In genomic region chr14:67666733-67667132, GRCh38 we compare ENCODE assay signal across 17 cellular contexts. TPM values are rescaled to one million over a fixed set of nuclear protein-coding genes. Genes with fewer than 3 reads are reported as not detected.
DNase-seq lines count a peak whose midpoint lies in the region; ATAC-seq and TF ChIP-seq lines count a peak whose summit lies in the region.
"Had no signal": no experiment of that assay in that cellular context is flagged by ENCODE, and none has a peak within 500 bp of the region (broad histone marks: within the 10 kb centered on the region; RNA-seq: fewer than 3 reads in every experiment).

No MANE protein-coding gene starts in this region.

- H3K4me1 Mint-ChIP-seq in CD14-positive monocyte, result peaks cover 33% of the 10 kb centered on the region
- peaks cover 51% of the 10 kb centered on the region for H3K4me1 Mint-ChIP-seq in activated CD8-positive, alpha-beta T cell treated with anti-CD3 and anti-CD28 coated beads for 36 hours (ENCODE audit: low read depth)
- H3K4me1 Mint-ChIP-seq in naive B cell, result peaks cover 42 to 78% (median 64%) of the 10 kb centered on the region in 3 donors

- CTCF ChIA-PET in activated CD8-positive, alpha-beta T cell treated with anti-CD3 and anti-CD28 coated beads for 36 hours (lab: Charles Lee), result interaction anchor here (0.6 to 6.6 kb wide), 29 partner anchors 11 to 254 kb away, joined by 3 to 79 read pairs (median 5); partner anchors contain the start of genes ARG2, PIGH, PLEK2 and RDH12

- H3F3A ChIP-seq in DOHH2 (ENCODE audit: control insufficient read depth, insufficient read depth) (peaks cover 3% of the 10 kb centered on the region), MM.1S (ENCODE audit: insufficient read depth, low read length) (no peaks in the 10 kb centered on the region)

- H3K36me3 Mint-ChIP-seq in CD14-positive monocyte (peaks cover 14 to 31% of the 10 kb centered on the region in 2 donors), naive B cell (no peaks in the 10 kb centered on the region)
- peaks cover 2% of the 10 kb centered on the region for H3K36me3 Mint-ChIP-seq in activated CD8-positive, alpha-beta T cell treated with anti-CD3 and anti-CD28 coated beads for 36 hours (ENCODE audit: low read depth)

- H3K9me3 ChIP-seq in DOHH2 (ENCODE audit: control insufficient read depth, insufficient read depth, low read length) (no peaks in the 10 kb centered on the region), uterus (no peaks in the 10 kb centered on the region), MM.1S (replicated peaks; ENCODE audit: insufficient read depth, low read length) (no peaks in the 10 kb centered on the region)
- H3K9me3 ChIP-seq: Caco-2, heart right ventricle, Peyer's patch, sigmoid colon had no signal

- intact Hi-C loops in CD14-positive monocyte (cut with micrococcal nuclease), result loop anchor here in 1 of 2 donors (5.0 kb wide), 4 partner anchors 36 to 239 kb away; partner anchors contain the start of genes ARG2 and RDH12
- intact Hi-C loops in activated CD8-positive, alpha-beta T cell treated with anti-CD3 and anti-CD28 coated beads for 36 hours (cut with micrococcal nuclease), result loop anchor here (2.0 to 10.0 kb wide), 3 partner anchors 48 to 242 kb away; partner anchors contain the start of gene ARG2
- intact Hi-C loops in uterus (cut with DNase I; ENCODE audit: low total_unique reads), result loop anchor here (10.0 kb wide), 1 partner anchor 82 kb away; no protein-coding TSS in a partner anchor

- H2AFZ ChIP-seq in MM.1S (ENCODE audit: low read length), result no peak overlapping the region

- H3K4me2 ChIP-seq in DOHH2 (ENCODE audit: low read length), result peak overlapping the region; percentile 12; the same call in 1 of the 2 replicates
- no peak overlapping the region for H3K4me2 ChIP-seq in MM.1S (ENCODE audit: low read depth, low read length)

- H3K4me3 Mint-ChIP-seq in CD14-positive monocyte (no peak overlapping the region), naive B cell (peak overlapping the region in 4 of 8 donors; percentile 29 to 67 (median 31))
- no peak overlapping the region for H3K4me3 Mint-ChIP-seq in activated CD8-positive, alpha-beta T cell treated with anti-CD3 and anti-CD28 coated beads for 36 hours

- H3K4me1 ChIP-seq in DOHH2 (ENCODE audit: control insufficient read depth, low read length), result peaks cover 26% of the 10 kb centered on the region
- H3K4me1 ChIP-seq in uterus, result no peaks in the 10 kb centered on the region
- no peaks in the 10 kb centered on the region for H3K4me1 ChIP-seq in MM.1S (ENCODE audit: low read length)
- H3K4me1 ChIP-seq: Caco-2 had no signal

- H4K20me1 ChIP-seq in DOHH2 (ENCODE audit: control insufficient read depth, insufficient read depth, low read depth, low read length), result peaks cover 6% of the 10 kb centered on the region
- H4K20me1 ChIP-seq in MM.1S (ENCODE audit: insufficient read depth, low read length), result no peaks in the 10 kb centered on the region

- ATAC-seq in activated CD8-positive, alpha-beta T cell treated with anti-CD3 and anti-CD28 coated beads for 36 hours, result no peak
- peak; percentile 66 to 67 for ATAC-seq in naive B cell (ENCODE audit: low read depth in 2 of 2)

- H3K4me3 ChIP-seq in DOHH2 (ENCODE audit: low read length) (no peak overlapping the region), uterus (no peak overlapping the region), MM.1S (ENCODE audit: low read length) (no peak overlapping the region)
- H3K4me3 ChIP-seq: heart right ventricle, Peyer's patch, sigmoid colon had no signal

- DNase-seq in CD14-positive monocyte (ENCODE audit: low spot score), result no peak
- no peak for DNase-seq in activated CD8-positive, alpha-beta T cell treated with anti-CD3 and anti-CD28 coated beads for 36 hours
- DNase-seq in naive B cell, result peak; percentile 24
- DNase-seq in AG08396 (ENCODE audit: low spot score), result no peak
- no peak for DNase-seq in uterus
- DNase-seq in NCI-H226, result no peak
- DNase-seq in MM.1S, result no peak
- DNase-seq: activated naive CD4-positive, alpha-beta T cell treated with Interleukin-2 at 50 U/mL for 16 hours; left colon; sigmoid colon had no signal

- H3K9me3 Mint-ChIP-seq in CD14-positive monocyte (no peaks in the 10 kb centered on the region), naive B cell (no peaks in the 10 kb centered on the region)
- H3K9me3 Mint-ChIP-seq in activated CD8-positive, alpha-beta T cell treated with anti-CD3 and anti-CD28 coated beads for 36 hours, result no peaks in the 10 kb centered on the region

- H3K9ac ChIP-seq in MM.1S (ENCODE audit: low read length), result no peak overlapping the region

- no peak for TF ChIP-seq POLR2A in uterus (IDR thresholded peaks at IDR 0.05)

- TF ChIP-seq CTCF in CD14-positive monocyte (IDR thresholded peaks at IDR 0.05) (no peak), DOHH2 (IDR thresholded peaks at IDR 0.05; ENCODE audit: low read depth, low read length, poor library complexity, severe bottlenecking) (no peak), uterus (IDR thresholded peaks at IDR 0.05) (no peak), MM.1S (IDR thresholded peaks at IDR 0.05; ENCODE audit: low read length) (no peak)
- TF ChIP-seq CTCF in activated CD8-positive, alpha-beta T cell treated with anti-CD3 and anti-CD28 coated beads for 36 hours (IDR thresholded peaks at IDR 0.05), result no peak

- H3K9me2 ChIP-seq in DOHH2 (replicated peaks; ENCODE audit: control insufficient read depth, low read length), result no peaks in the 10 kb centered on the region
- H3K9me2 ChIP-seq in MM.1S (replicated peaks; ENCODE audit: insufficient read depth, low read length), result no peaks in the 10 kb centered on the region

- POLR2A ChIA-PET in activated CD8-positive, alpha-beta T cell treated with anti-CD3 and anti-CD28 coated beads for 36 hours (lab: Charles Lee), result no interaction called here

- H3K36me3 ChIP-seq in DOHH2 (ENCODE audit: control insufficient read depth, low read length) (peaks cover 3% of the 10 kb centered on the region), uterus (no peaks in the 10 kb centered on the region), MM.1S (replicated peaks; ENCODE audit: insufficient read depth, low read length) (no peaks in the 10 kb centered on the region)
- H3K36me3 ChIP-seq: Peyer's patch, sigmoid colon had no signal

- no peaks in the 10 kb centered on the region for H3K27me3 ChIP-seq in DOHH2 (ENCODE audit: control insufficient read depth, low read length)
- H3K27me3 ChIP-seq in uterus, result no peaks in the 10 kb centered on the region
- H3K27me3 ChIP-seq in MM.1S (replicated peaks; ENCODE audit: insufficient read depth, low read length), result no peaks in the 10 kb centered on the region
- H3K27me3 ChIP-seq: heart right ventricle, Peyer's patch, sigmoid colon had no signal

- H3K79me2 ChIP-seq in DOHH2 (ENCODE audit: control insufficient read depth, low read length) (peaks cover 86% of the 10 kb centered on the region), MM.1S (ENCODE audit: low read length) (peaks cover 21% of the 10 kb centered on the region)

- H3K27me3 Mint-ChIP-seq in CD14-positive monocyte (ENCODE audit: low read depth in 3 of 3) (no peaks in the 10 kb centered on the region), naive B cell (no peaks in the 10 kb centered on the region)
- H3K27me3 Mint-ChIP-seq in activated CD8-positive, alpha-beta T cell treated with anti-CD3 and anti-CD28 coated beads for 36 hours, result no peaks in the 10 kb centered on the region

- H3K27ac Mint-ChIP-seq in CD14-positive monocyte (peak overlapping the region in 5 of 7 donors; percentile 50 to 84 (median 73)), naive B cell (peak overlapping the region; percentile 58 to 91 (median 83))
- peak overlapping the region; percentile 61 for H3K27ac Mint-ChIP-seq in activated CD8-positive, alpha-beta T cell treated with anti-CD3 and anti-CD28 coated beads for 36 hours

- H3K27ac ChIP-seq in DOHH2 (ENCODE audit: low read depth, low read length) (no peak overlapping the region), uterus (no peak overlapping the region), MM.1S (ENCODE audit: low read length) (no peak overlapping the region)
- H3K27ac ChIP-seq: heart right ventricle, Peyer's patch had no signal

RNA-seq across cellular contexts. Expression of gene VTI1B, which starts 7.7 kb away (rescaled TPM):
- polyA plus RNA-seq in CD14-positive monocyte (10 to 100 TPM; 84.5 to 84.7 TPM), naive B cell (ENCODE audit: low read depth in 6 of 6) (10 to 100 TPM; 55.8 to 84.7 (median 61.4) TPM)
- total RNA-seq in activated CD8-positive, alpha-beta T cell treated with anti-CD3 and anti-CD28 coated beads for 36 hours, result 10 to 100 TPM; 57.3 to 59.7 TPM
- total RNA-seq in uterus, result 100 to 1,000 TPM in 1 of 4 donors, 10 to 100 TPM in 3; 39.0 to 333 (median 48.6) TPM

RNA-seq across cellular contexts. Expression of gene RDH11, which starts 28.8 kb away (rescaled TPM):
- polyA plus RNA-seq in CD14-positive monocyte, result 10 to 100 TPM; 64.9 to 70.7 TPM
- 10 to 100 TPM; 78.9 to 83.2 TPM for total RNA-seq in activated CD8-positive, alpha-beta T cell treated with anti-CD3 and anti-CD28 coated beads for 36 hours
- 100 to 1,000 TPM in 1 of 6 donors, 10 to 100 TPM in 5; 47.2 to 107 (median 56.9) TPM for polyA plus RNA-seq in naive B cell (ENCODE audit: low read depth in 6 of 6)
- 10 to 100 TPM; 19.1 to 90.1 (median 39.0) TPM for total RNA-seq in uterus

RNA-seq across cellular contexts. Expression of gene RDH12, which starts 35.0 kb away (rescaled TPM):
- polyA plus RNA-seq in CD14-positive monocyte (not detected), naive B cell (ENCODE audit: low read depth in 6 of 6) (not detected)
- total RNA-seq in activated CD8-positive, alpha-beta T cell treated with anti-CD3 and anti-CD28 coated beads for 36 hours, result not detected
- not detected for total RNA-seq in uterus
- total RNA-seq: Caco-2, cardiac septum, epithelial cell of proximal tubule, left colon, NCI-H460, Peyer's patch, sigmoid colon had no signal
- polyA plus RNA-seq: heart right ventricle had no signal

RNA-seq across cellular contexts. Expression of gene ARG2, which starts 47.0 kb away (rescaled TPM):
- polyA plus RNA-seq in CD14-positive monocyte (under 1 TPM; 0.33 to 0.46 TPM), naive B cell (ENCODE audit: low read depth in 6 of 6) (1 to 10 TPM in 3 of 6 donors, under 1 TPM in 2, not detected in 1; 0.70 to 1.4 (median 1.1) TPM)
- 1 to 10 TPM; 9.9 TPM for total RNA-seq in activated CD8-positive, alpha-beta T cell treated with anti-CD3 and anti-CD28 coated beads for 36 hours
- 1 to 10 TPM in 2 of 4 donors, under 1 TPM in 1, not detected in 1; 0.51 to 3.7 (median 2.8) TPM for total RNA-seq in uterus
